ENCODE assay signal across 22 cellular contexts in genomic region chr10:133441780-133442179, GRCh38. TPM values are rescaled to one million over a fixed set of nuclear protein-coding genes. Genes with fewer than 3 reads are reported as not detected.
DNase-seq lines count a peak whose midpoint lies in the region; ATAC-seq and TF ChIP-seq lines count a peak whose summit lies in the region.
"Had no signal": no experiment of that assay in that cellular context is flagged by ENCODE, and none has a peak within 500 bp of the region (broad histone marks: within the 10 kb centered on the region; RNA-seq: fewer than 3 reads in every experiment).

No MANE protein-coding gene starts in this region.

- H2AFZ ChIP-seq in SK-N-SH (ENCODE audit: low read depth), result no peak overlapping the region

- intact Hi-C loops in natural killer cell (cut with micrococcal nuclease) (loop anchor here (10.0 kb wide), 1 partner anchor 53 kb away; no protein-coding TSS in a partner anchor), upper lobe of right lung (cut with DNase I) (no loop called here)

- CTCF ChIA-PET in SK-N-SH (lab: Yijun Ruan, JAX), result interaction anchor here (0.9 kb wide), 1 partner anchor 112 kb away, joined by 4 read pairs; no protein-coding TSS in a partner anchor
- CTCF ChIA-PET in RWPE1 (lab: Yijun Ruan, JAX), result no interaction called here

- H3K27me3 Mint-ChIP-seq in natural killer cell (ENCODE audit: low read depth in 2 of 2), result peaks cover 0 to 3% of the 10 kb centered on the region in 2 donors
- peaks cover 4 to 8% of the 10 kb centered on the region in 2 donors for H3K27me3 Mint-ChIP-seq in natural killer cell treated with Interleukin-12 subunit alpha and Interleukin-12 subunit beta and Interleukin-15 and Interleukin-18, amount 100 ng/mL, for 72 hours

- H3K4me3 Mint-ChIP-seq in natural killer cell, result peak overlapping the region; percentile 75
- H3K4me3 Mint-ChIP-seq in natural killer cell treated with Interleukin-12 subunit alpha and Interleukin-12 subunit beta and Interleukin-15 and Interleukin-18, amount 100 ng/mL, for 72 hours, result no peak overlapping the region

- H3F3A ChIP-seq in SK-N-SH (replicated peaks; ENCODE audit: insufficient read depth), result no peaks in the 10 kb centered on the region

- TF ChIP-seq EP300 in SK-N-SH (IDR thresholded peaks at IDR 0.05; ENCODE audit: borderline replicate concordance in 1 of 2, low read depth in 1 of 2, low read length in 1 of 2), result no peak

- H3K36me3 Mint-ChIP-seq in natural killer cell, result peaks cover 4% of the 10 kb centered on the region
- H3K36me3 Mint-ChIP-seq in natural killer cell treated with Interleukin-12 subunit alpha and Interleukin-12 subunit beta and Interleukin-15 and Interleukin-18, amount 100 ng/mL, for 72 hours, result peaks cover 9% of the 10 kb centered on the region

- no peak overlapping the region for H3K4me3 ChIP-seq in SK-N-SH (ENCODE audit: low read depth in 2 of 2, low read length in 1 of 2)
- H3K4me3 ChIP-seq in effector memory CD4-positive, alpha-beta T cell (ENCODE audit: insufficient read depth, low read depth, low read length, poor library complexity, severe bottlenecking), result peak overlapping the region; percentile 28
- H3K4me3 ChIP-seq in upper lobe of right lung, result no peak overlapping the region
- H3K4me3 ChIP-seq: body of pancreas, upper lobe of left lung had no signal

- no peaks in the 10 kb centered on the region; a peak in 1 of 4 replicates for H3K4me1 ChIP-seq in SK-N-SH (ENCODE audit: control insufficient read depth in 1 of 2, insufficient read depth in 2 of 2, low read depth in 1 of 2, low read length in 1 of 2)
- H3K4me1 ChIP-seq in effector memory CD4-positive, alpha-beta T cell (ENCODE audit: control insufficient read depth, insufficient read depth, low read length, poor library complexity, severe bottlenecking), result peaks cover 27% of the 10 kb centered on the region
- no peaks in the 10 kb centered on the region for H3K4me1 ChIP-seq in upper lobe of right lung
- H3K4me1 ChIP-seq: upper lobe of left lung had no signal

- H3K4me2 ChIP-seq in SK-N-SH, result no peak overlapping the region
- H3K4me2 ChIP-seq: KMS-11 had no signal

- no peaks in the 10 kb centered on the region for H3K79me2 ChIP-seq in SK-N-SH (ENCODE audit: insufficient read depth)

- TF ChIP-seq CTCF in SK-N-SH (IDR thresholded peaks at IDR 0.05) (no peak), natural killer cell (IDR thresholded peaks at IDR 0.05) (no peak), upper lobe of right lung (IDR thresholded peaks at IDR 0.05) (no peak), RWPE1 (conservative IDR thresholded peaks at IDR 0.05; ENCODE audit: low read depth) (no peak)

- peak; percentile 12 for DNase-seq in SK-N-SH
- DNase-seq in natural killer cell, result no peak
- no peak for DNase-seq in natural killer cell treated with Interleukin-12 subunit alpha and Interleukin-12 subunit beta and Interleukin-15 and Interleukin-18, amount 100 ng/mL, for 72 hours (ENCODE audit: low spot score)
- DNase-seq in effector memory CD4-positive, alpha-beta T cell, result no peak
- DNase-seq in upper lobe of right lung, result peak; percentile 39
- DNase-seq in RWPE1 (ENCODE audit: low spot score), result no peak
- DNase-seq in T-helper 1 cell, result no peak
- DNase-seq: activated CD4-positive, alpha-beta T cell treated with anti-CD3 and anti-CD28 coated beads, Interleukin-2, amount 50 U/mL, for 1 hour; body of pancreas; Caco-2; mesendoderm; NCI-H1694 treated with DMSO at 0.1 percent for 48 hours; NCI-H69; OCI-M1; SHP77; stimulated activated CD4-positive, alpha-beta T cell treated with anti-CD3 and anti-CD28 coated beads, Interleukin-12 subunit alpha, Interleukin-12 subunit beta, amount 100 ng/mL, for 4 hours had no signal

- peak overlapping the region in 1 of 2 donors; percentile 81 for H3K27ac Mint-ChIP-seq in natural killer cell
- no peak overlapping the region for H3K27ac Mint-ChIP-seq in natural killer cell treated with Interleukin-12 subunit alpha and Interleukin-12 subunit beta and Interleukin-15 and Interleukin-18, amount 100 ng/mL, for 72 hours
- H3K27ac Mint-ChIP-seq: naive thymus-derived CD4-positive, alpha-beta T cell had no signal

- TF ChIP-seq RAD21 in SK-N-SH (IDR thresholded peaks at IDR 0.05; ENCODE audit: low read length), result no peak

- ATAC-seq in SK-N-SH treated with all-trans-retinoic acid at 6 μM for 48 hours (no peak), natural killer cell (no peak), upper lobe of right lung (no peak)
- no peak for ATAC-seq in natural killer cell treated with Interleukin-12 subunit alpha and Interleukin-12 subunit beta and Interleukin-15 and Interleukin-18, amount 100 ng/mL, for 72 hours
- ATAC-seq: body of pancreas, right cardiac atrium had no signal

- H3K27me3 ChIP-seq in SK-N-SH (ENCODE audit: insufficient read depth), result no peaks in the 10 kb centered on the region
- H3K27me3 ChIP-seq in effector memory CD4-positive, alpha-beta T cell (replicated peaks; ENCODE audit: control insufficient read depth, insufficient read depth, low read length, poor library complexity, severe bottlenecking), result no peaks in the 10 kb centered on the region
- no peaks in the 10 kb centered on the region for H3K27me3 ChIP-seq in upper lobe of right lung
- H3K27me3 ChIP-seq: body of pancreas had no signal

- H3K36me3 ChIP-seq in SK-N-SH (replicated peaks in 1 of 2; ENCODE audit: control insufficient read depth in 1 of 2, insufficient read depth in 2 of 2, low read length in 1 of 2) (no peaks in the 10 kb centered on the region), upper lobe of right lung (no peaks in the 10 kb centered on the region)
- H3K36me3 ChIP-seq in effector memory CD4-positive, alpha-beta T cell (ENCODE audit: control insufficient read depth, insufficient read depth, low read length), result no peaks in the 10 kb centered on the region
- H3K36me3 ChIP-seq: upper lobe of left lung had no signal

- no peak overlapping the region for H3K9ac ChIP-seq in SK-N-SH
- H3K9ac ChIP-seq: KMS-11 had no signal

- H3K27ac ChIP-seq in SK-N-SH (ENCODE audit: low read depth in 2 of 2, low read length in 1 of 2) (no peak overlapping the region), upper lobe of right lung (no peak overlapping the region), RWPE1 (no peak overlapping the region)
- peak overlapping the region; percentile 42 for H3K27ac ChIP-seq in effector memory CD4-positive, alpha-beta T cell (ENCODE audit: insufficient read depth, low read length, poor library complexity, severe bottlenecking)
- H3K27ac ChIP-seq: body of pancreas, KMS-11 had no signal

- H4K20me1 ChIP-seq in SK-N-SH (ENCODE audit: insufficient read depth), result no peaks in the 10 kb centered on the region

- WGBS in SK-N-SH (ENCODE audit: low lambda C conversion rate), result 92% methylated on average over 6 of the region's 12 CpGs

- no peaks in the 10 kb centered on the region for H3K9me2 ChIP-seq in SK-N-SH

- H3K9me3 ChIP-seq in SK-N-SH (no peaks in the 10 kb centered on the region), upper lobe of right lung (no peaks in the 10 kb centered on the region)
- H3K9me3 ChIP-seq in effector memory CD4-positive, alpha-beta T cell (ENCODE audit: control insufficient read depth, low read length), result peaks cover 3% of the 10 kb centered on the region
- H3K9me3 ChIP-seq: body of pancreas had no signal

- POLR2A ChIA-PET in SK-N-SH (lab: Yijun Ruan, JAX), result no interaction called here
- POLR2A ChIA-PET in RWPE1 (lab: Yijun Ruan, JAX; ENCODE audit: low non-redundant PET), result no interaction called here

- H3K4me1 Mint-ChIP-seq in natural killer cell, result peaks cover 23 to 52% of the 10 kb centered on the region in 2 donors
- peaks cover 17 to 34% of the 10 kb centered on the region in 2 donors for H3K4me1 Mint-ChIP-seq in natural killer cell treated with Interleukin-12 subunit alpha and Interleukin-12 subunit beta and Interleukin-15 and Interleukin-18, amount 100 ng/mL, for 72 hours (ENCODE audit: low read depth in 2 of 2)

- H3K9me3 Mint-ChIP-seq in natural killer cell, result peaks cover 5% of the 10 kb centered on the region in 2 donors
- H3K9me3 Mint-ChIP-seq in natural killer cell treated with Interleukin-12 subunit alpha and Interleukin-12 subunit beta and Interleukin-15 and Interleukin-18, amount 100 ng/mL, for 72 hours, result peaks cover 3% of the 10 kb centered on the region

TF ChIP-seq in SK-N-SH, 30 proteins besides CTCF, POLR2A, EP300 and RAD21 (continues in another document):
- TF ChIP-seq ELF1 (IDR thresholded peaks at IDR 0.05) (no peak), TCF12 (IDR thresholded peaks at IDR 0.05) (no peak), GABPA (IDR thresholded peaks at IDR 0.05; ENCODE audit: low read depth) (no peak)

RNA-seq across cellular contexts. Expression of gene SCART1, which starts 12.0 kb away (rescaled TPM):
- polyA plus RNA-seq in SK-N-SH (2012; rRNA removed), result 2.1 and 3.4 TPM in 2 replicates
- 0.46 and 0.51 TPM in 2 replicates for polyA plus RNA-seq in SK-N-SH (2012; cell fraction: cytosol; rRNA removed)
- polyA plus RNA-seq in SK-N-SH (2012; cell fraction: nucleus; rRNA removed), result 18.0 and 20.6 TPM in 2 replicates
- 10 to 100 TPM in 1 of 3 donors, 1 to 10 TPM in 2; 8.6 to 13.8 (median 9.9) TPM for total RNA-seq in natural killer cell
- total RNA-seq in natural killer cell treated with Interleukin-12 subunit alpha and Interleukin-12 subunit beta and Interleukin-15 and Interleukin-18, amount 100 ng/mL, for 72 hours, result 1 to 10 TPM; 2.0 to 3.6 TPM
- total RNA-seq in upper lobe of right lung, result 2.6 TPM
- total RNA-seq: A172 had no signal

RNA-seq across cellular contexts. Expression of gene SPRN, which starts 17.4 kb away (rescaled TPM):
- polyA plus RNA-seq in SK-N-SH (2012; rRNA removed), result 0.78 and 1.2 TPM in 2 replicates
- 0.46 and 0.55 TPM in 2 replicates for polyA plus RNA-seq in SK-N-SH (2012; cell fraction: cytosol; rRNA removed)
- polyA plus RNA-seq in SK-N-SH (2012; cell fraction: nucleus; rRNA removed), result 0.32 and 0.43 TPM in 2 replicates
- total RNA-seq in natural killer cell (not detected), upper lobe of right lung (not detected)
- total RNA-seq in natural killer cell treated with Interleukin-12 subunit alpha and Interleukin-12 subunit beta and Interleukin-15 and Interleukin-18, amount 100 ng/mL, for 72 hours, result not detected
- total RNA-seq: A172; body of pancreas; Caco-2; naive thymus-derived CD4-positive, alpha-beta T cell; right cardiac atrium had no signal

RNA-seq across cellular contexts. Expression of gene MTG1, which starts 47.8 kb away (rescaled TPM):
- polyA plus RNA-seq in SK-N-SH (2012; rRNA removed), result 86.4 and 90.7 TPM in 2 replicates
- 37.8 and 49.0 TPM in 2 replicates for polyA plus RNA-seq in SK-N-SH (2012; cell fraction: cytosol; rRNA removed)
- 284 and 357 TPM in 2 replicates for polyA plus RNA-seq in SK-N-SH (2012; cell fraction: nucleus; rRNA removed)
- total RNA-seq in natural killer cell (10 to 100 TPM; 64.3 to 76.3 (median 67.1) TPM), upper lobe of right lung (33.0 TPM)
- total RNA-seq in natural killer cell treated with Interleukin-12 subunit alpha and Interleukin-12 subunit beta and Interleukin-15 and Interleukin-18, amount 100 ng/mL, for 72 hours, result 100 to 1,000 TPM in 1 of 2 donors, 10 to 100 TPM in 1; 44.2 to 105 TPM

Comparison
In these comparisons a context has a peak if more than half of its experiments do, and no peak if none do; other contexts are left out.
1. DNase-seq: peak in SK-N-SH (single experiment) and upper lobe of right lung (single experiment); none in natural killer cell (single experiment), natural killer cell treated with Interleukin-12 subunit alpha and Interleukin-12 subunit beta and Interleukin-15 and Interleukin-18, amount 100 ng/mL, for 72 hours (single experiment), effector memory CD4-positive, alpha-beta T cell (0 of 3), RWPE1 (single experiment) and T-helper 1 cell (0 of 5).